ENCODE assay signal across 20 cellular contexts in genomic region chr4:148126825-148127224, GRCh38.
DNase-seq lines count a peak whose midpoint lies in the region; ATAC-seq, FAIRE-seq and TF ChIP-seq lines count a peak whose summit lies in the region.
"Had no signal": no experiment of that assay in that cellular context is flagged by ENCODE, and none has a peak within 500 bp of the region (broad histone marks: within the 10 kb centered on the region; RNA-seq: fewer than 3 reads in every experiment).

No MANE protein-coding gene starts in this region.

- FAIRE-seq in frontal cortex (lab: Jason Lieb, UNC) = no peak
- FAIRE-seq: HTR-8/SVneo had no signal

- TF ChIP-seq CTCF in choroid plexus epithelial cell (conservative IDR thresholded peaks at IDR 0.05; ENCODE audit: low read depth, low read length) = no peak
- TF ChIP-seq CTCF in fibroblast of villous mesenchyme (IDR thresholded peaks at IDR 0.05; ENCODE audit: insufficient read depth, low read depth, low read length) = no peak

- DNase-seq in AG08396 (ENCODE audit: low spot score) = peak; percentile 13
- peak; percentile 20 for DNase-seq in LHCN-M2 (ENCODE audit: low read depth)
- peak; percentile 18 for DNase-seq in choroid plexus epithelial cell (ENCODE audit: low read depth)
- peak; percentile 38 for DNase-seq in fibroblast of villous mesenchyme (ENCODE audit: low read depth)
- no peak for DNase-seq in NCI-H1436 treated with DMSO at 0.1 percent for 48 hours (lab: John Stamatoyannopoulos, UW)
- DNase-seq in frontal cortex (ENCODE audit: low spot score in 2 of 2) = no peak
- DNase-seq: DMS53, EL, GF-D8, H9, HFFc6, NCI-H1694 treated with DMSO at 0.1 percent for 48 hours, NCI-H2081 treated with DMSO at 0.1 percent for 48 hours, NCI-H2171 treated with DMSO at 0.1 percent for 48 hours, NCI-H524 treated with DMSO at 0.1 percent for 48 hours, NCI-H82, Peyer's patch had no signal

- no peak for ATAC-seq in HG03442 (IDR thresholded peaks at IDR 0.05; ENCODE audit: unreplicated experiment)
- ATAC-seq in GM21423 (IDR thresholded peaks at IDR 0.05; ENCODE audit: unreplicated experiment) = no peak

- H3K4me3 ChIP-seq in choroid plexus epithelial cell (ENCODE audit: low read depth, low read length) (no peak overlapping the region), fibroblast of villous mesenchyme (ENCODE audit: low read depth, low read length) (no peak overlapping the region)
- H3K4me3 ChIP-seq: Peyer's patch had no signal

Comparison
In these comparisons a context has a peak if more than half of its experiments do, and no peak if none do; other contexts are left out.
1. DNase-seq: peak in AG08396 (single experiment), LHCN-M2 (single experiment), choroid plexus epithelial cell (single experiment) and fibroblast of villous mesenchyme (single experiment); none in NCI-H1436 treated with DMSO at 0.1 percent for 48 hours (single experiment) and frontal cortex (0 of 2).